14 cellular contexts compared by ENCODE assay signal in genomic region chr14:96177766-96178377, GRCh38. TPM values are rescaled to one million over a fixed set of nuclear protein-coding genes. Genes with fewer than 3 reads are reported as not detected.
A peak's percentile ranks its signal among the peaks of the same experiment; 100 is the strongest.
DNase-seq lines count a peak whose midpoint lies in the region; ATAC-seq, FAIRE-seq and TF ChIP-seq lines count a peak whose summit lies in the region.
"Had no signal": no experiment of that assay in that cellular context is flagged by ENCODE, and none has a peak within 500 bp of the region (broad histone marks: within the 10 kb centered on the region; RNA-seq: fewer than 3 reads in every experiment).

No MANE protein-coding gene starts in this region.

- no peak overlapping the region for H2BK120ac ChIP-seq in mesendoderm (ENCODE audit: low read depth, low read length)

- H3K18ac ChIP-seq in mesendoderm (ENCODE audit: low read length), result no peak overlapping the region

- H3K23ac ChIP-seq in mesendoderm (ENCODE audit: low read length), result no peak overlapping the region

- intact Hi-C loops in GM12878 (cut with micrococcal nuclease; ENCODE audit: unreplicated experiment), result no loop called here

- peak overlapping the region in 1 of 11 experiments; percentile 41; a peak in 2 of 22 replicates for H3K9ac ChIP-seq in BLaER1 treated with 17β-estradiol and CSF1 and Interleukin-3, amounts not matched to agents 10 nM and 100 nM
- H3K9ac ChIP-seq in GM12878 (ENCODE audit: control insufficient read depth, insufficient read depth, low read length), result no peak overlapping the region
- H3K9ac ChIP-seq in mesendoderm (ENCODE audit: low read length), result no peak overlapping the region

- BruUV-seq in GM12878 (replicated peaks; lab: Mats Ljungman, UMichigan), result no TSS peak

- SMC1A ChIA-PET in GM12878 (lab: Charles Lee; ENCODE audit: uncharacterized antibody, unreplicated experiment), result interaction anchor here (1.8 kb wide), 1 partner anchor 17 kb away, joined by 4 read pairs; no protein-coding TSS in a partner anchor

- H3K4me3 ChIP-seq in BLaER1 treated with 17β-estradiol and CSF1 and Interleukin-3, amounts not matched to agents 10 nM and 100 nM, result no peak overlapping the region
- H3K4me3 ChIP-seq in GM12878 (no peak overlapping the region), mesendoderm (ENCODE audit: low read length) (no peak overlapping the region)
- H3K4me3 ChIP-seq: psoas muscle had no signal

- FAIRE-seq in GM12878 (lab: Jason Lieb, UNC), result no peak

- H4K5ac ChIP-seq in mesendoderm (ENCODE audit: low read length), result no peak overlapping the region

- CTCF ChIA-PET in GM12878 (lab: Yijun Ruan, JAX), result interaction anchor here (0.7 kb wide), 1 partner anchor 17 kb away, joined by 3 read pairs; no protein-coding TSS in a partner anchor

- H3K36me3 ChIP-seq in BLaER1 treated with 17β-estradiol and CSF1 and Interleukin-3, amounts not matched to agents 10 nM and 100 nM, result no peaks in the 10 kb centered on the region
- no peaks in the 10 kb centered on the region for H3K36me3 ChIP-seq in GM12878 (ENCODE audit: control insufficient read depth in 2 of 2, insufficient read depth in 2 of 2, low read length in 1 of 2)
- H3K36me3 ChIP-seq in mesendoderm (ENCODE audit: control insufficient read depth, insufficient read depth, low read length), result no peaks in the 10 kb centered on the region

- DNase-seq in GM12878 (ENCODE audit: low read depth, low spot score) (no peak), omental fat pad (ENCODE audit: low spot score) (no peak), NCI-H187 (lab: John Stamatoyannopoulos, UW) (no peak), NCI-H2107 (lab: John Stamatoyannopoulos, UW) (no peak), NCI-H2107 treated with DMSO at 0.1 percent for 48 hours (lab: John Stamatoyannopoulos, UW; ENCODE audit: unreplicated experiment) (no peak), mesendoderm (no peak)
- DNase-seq: activated gamma-delta T cell; effector CD8-positive, alpha-beta T cell; islet precursor cell; NCI-H526 treated with DMSO at 0.1 percent for 48 hours; T-helper 1 cell had no signal

- no peak overlapping the region for H4K8ac ChIP-seq in mesendoderm (ENCODE audit: low read depth, low read length)

- H3K9me3 ChIP-seq in BLaER1 treated with 17β-estradiol and CSF1 and Interleukin-3, amounts not matched to agents 10 nM and 100 nM (replicated peaks in 1 of 11), result peaks cover 0 to 8% (median 0%) of the 10 kb centered on the region in 11 experiments; a peak in 7 of 22 replicates
- H3K9me3 ChIP-seq in GM12878 (replicated peaks; ENCODE audit: control insufficient read depth, insufficient read depth, low read length), result no peaks in the 10 kb centered on the region; the same call in 2 of the 3 replicates
- H3K9me3 ChIP-seq: psoas muscle had no signal

- H3K27ac ChIP-seq in BLaER1 treated with 17β-estradiol and CSF1 and Interleukin-3, amounts not matched to agents 10 nM and 100 nM, result peak overlapping the region in 5 of 11 experiments; percentile 24 to 67 (median 62); a peak in 7 of 22 replicates
- H3K27ac ChIP-seq in GM12878 (ENCODE audit: control insufficient read depth, insufficient read depth) (no peak overlapping the region), mesendoderm (ENCODE audit: low read depth, low read length) (no peak overlapping the region)
- H3K27ac ChIP-seq: psoas muscle had no signal

- TF ChIP-seq CTCF in GM12878 (IDR thresholded peaks at IDR 0.05 in 2 of 3, conservative IDR thresholded peaks at IDR 0.05 in 1 of 3; ENCODE audit: control insufficient read depth in 2 of 3, extremely low read depth in 1 of 3, insufficient read depth in 1 of 3, low read depth in 3 of 3, low read length in 3 of 3) (no peak), omental fat pad (IDR thresholded peaks at IDR 0.05) (no peak)

- no peak overlapping the region for H2BK15ac ChIP-seq in mesendoderm (replicated peaks; ENCODE audit: low read depth)

- H3K56ac ChIP-seq in mesendoderm (ENCODE audit: low read length), result no peak overlapping the region

- H2AK5ac ChIP-seq in mesendoderm (ENCODE audit: low read length), result no peak overlapping the region

- no peaks in the 10 kb centered on the region for H3K27me3 ChIP-seq in BLaER1 treated with 17β-estradiol and CSF1 and Interleukin-3, amounts not matched to agents 10 nM and 100 nM
- H3K27me3 ChIP-seq in GM12878 (replicated peaks in 1 of 2; ENCODE audit: control insufficient read depth in 2 of 2, insufficient read depth in 2 of 2, low read length in 1 of 2) (no peaks in the 10 kb centered on the region), mesendoderm (ENCODE audit: insufficient read depth, low read length, poor library complexity) (no peaks in the 10 kb centered on the region)

- in situ Hi-C loops in GM12878 (cut with MboI), result no loop called here

- RAD21 ChIA-PET in GM12878 (lab: Charles Lee; ENCODE audit: unreplicated experiment), result no interaction called here

- peak; percentile 69 for ATAC-seq in GM19351 (IDR thresholded peaks at IDR 0.05; ENCODE audit: unreplicated experiment)
- ATAC-seq in GM12878, result peak; percentile 84
- ATAC-seq in omental fat pad (ENCODE audit: low FRiP score), result peak; percentile 76

- no peak overlapping the region for H2BK5ac ChIP-seq in mesendoderm (ENCODE audit: low read length)

- TF ChIP-seq RAD21 in GM12878 (IDR thresholded peaks at IDR 0.05; ENCODE audit: insufficient read depth, low read depth, low read length), result no peak

- no peak for TF ChIP-seq EP300 in GM12878 (IDR thresholded peaks at IDR 0.05; ENCODE audit: borderline replicate concordance in 1 of 2, control insufficient read depth in 1 of 2, low read depth in 2 of 2, low read length in 2 of 2)

- no peaks in the 10 kb centered on the region for H3K79me1 ChIP-seq in mesendoderm (ENCODE audit: low read length)

- no peak overlapping the region for H2AFZ ChIP-seq in GM12878 (ENCODE audit: control insufficient read depth, low read depth, low read length)

- no peak overlapping the region for H3K4ac ChIP-seq in mesendoderm (ENCODE audit: low read depth, low read length)

- H3K4me1 ChIP-seq in BLaER1 treated with 17β-estradiol and CSF1 and Interleukin-3, amounts not matched to agents 10 nM and 100 nM, result peaks cover 17 to 40% (median 35%) of the 10 kb centered on the region in 10 experiments
- H3K4me1 ChIP-seq in GM12878 (ENCODE audit: control insufficient read depth, insufficient read depth, low read length), result no peaks in the 10 kb centered on the region
- H3K4me1 ChIP-seq in mesendoderm (ENCODE audit: control insufficient read depth, low read depth, low read length), result no peaks in the 10 kb centered on the region
- H3K4me1 ChIP-seq: psoas muscle had no signal

- no peaks in the 10 kb centered on the region for H3K79me2 ChIP-seq in GM12878 (ENCODE audit: control insufficient read depth, insufficient read depth, low read length)
- H3K79me2 ChIP-seq in mesendoderm (ENCODE audit: control insufficient read depth, insufficient read depth, low read length), result no peaks in the 10 kb centered on the region

- POLR2A ChIA-PET in GM12878 (lab: Charles Lee), result interaction anchor here (0.9 to 1.0 kb wide), 2 partner anchors 11 to 25 kb away, joined by 3 to 6 read pairs; no protein-coding TSS in a partner anchor

- 18% methylated on average over 10 of the region's 10 CpGs for WGBS in GM12878 (ENCODE audit: insufficient coverage, insufficient replicate concordance, low lambda C conversion rate, missing lambda C conversion rate)
- whole genome bisulfite sequencing in mesendoderm (ENCODE audit: extremely low coverage, insufficient coverage, low lambda C conversion rate), result no CpG with 5 or more reads among the region's 10 CpGs

- H4K20me1 ChIP-seq in BLaER1 treated with 17β-estradiol and CSF1 and Interleukin-3, amounts not matched to agents 10 nM and 100 nM, result no peaks in the 10 kb centered on the region
- no peaks in the 10 kb centered on the region for H4K20me1 ChIP-seq in GM12878 (ENCODE audit: control insufficient read depth, insufficient read depth)

- H3K4me2 ChIP-seq in BLaER1 treated with 17β-estradiol and CSF1 and Interleukin-3, amounts not matched to agents 10 nM and 100 nM, result peak overlapping the region; percentile 50 to 80 (median 66)
- 0 out of 2 replicates have a peak overlapping the region, but pooled peaks have one; percentile 19 for H3K4me2 ChIP-seq in GM12878 (ENCODE audit: control insufficient read depth, insufficient read depth)
- H3K4me2 ChIP-seq in mesendoderm (ENCODE audit: low read length), result no peak overlapping the region

- TF ChIP-seq POLR2A in GM12878 (IDR thresholded peaks at IDR 0.05; ENCODE audit: low read depth, low read length), result no peak

RNA-seq across cellular contexts. Expression of gene BDKRB2, which starts 26.8 kb away (rescaled TPM):
- total RNA-seq in GM12878 (2013; cell fraction: nucleolus; rRNA removed), result 0.15 TPM in 1 of 2 replicates, not detected in the other
- total RNA-seq in GM12878 (2014; rRNA removed) (not detected in 2 replicates), GM12878 (2014; rRNA removed; fragmentation: Illumina TruSeq; extraction: Trizol) (not detected in 2 replicates), GM12878 (2021) (0.05 TPM in 1 of 2 replicates, not detected in the other), omental fat pad (10 to 100 TPM in 3 of 4 donors, 1 to 10 TPM in 1; 4.0 to 28.0 (median 12.1) TPM)
- not detected for polyA plus RNA-seq in GM12878 (2011; ENCODE audit: low read depth)
- polyA plus RNA-seq in GM12878 (2011; rRNA removed) (0.08 and 0.12 TPM in 2 replicates), GM12878 (2014; fragmentation: Illumina TruSeq; extraction: Trizol) (not detected in 2 replicates), GM12878 (2014; fragmentation: Nextera tagmentation; extraction: Ambion mirVana) (not detected), GM12878 (2014; rRNA removed) (not detected in 2 replicates), GM12878 (2016; fragmentation: Nextera tagmentation; extraction: Ambion mirVana) (not detected)
- polyA plus RNA-seq in GM12878 (2011; cell fraction: cytosol; rRNA removed), result 0.03 and 0.10 TPM in 2 replicates
- polyA plus RNA-seq in GM12878 (2011; cell fraction: nucleus; rRNA removed), result 0.10 and 0.21 TPM in 2 replicates
- polyA plus RNA-seq in GM12878 (2012), result 0.06 TPM in 1 of 2 replicates, not detected in the other
- 0.21 and 0.95 TPM in 2 replicates for polyA minus RNA-seq in GM12878 (2011; rRNA and poly(A)+ RNA removed)
- polyA minus RNA-seq in GM12878 (2011; cell fraction: cytosol; rRNA and poly(A)+ RNA removed), result 0.62 TPM in 1 of 2 replicates, not detected in the other
- polyA minus RNA-seq in GM12878 (2011; cell fraction: nucleus; rRNA and poly(A)+ RNA removed), result under 0.01 TPM in 1 of 2 replicates, not detected in the other
- polyA plus RNA-seq in mesendoderm (2013, experiment 1 of 2), result 3.1 TPM
- 3.3 TPM for polyA plus RNA-seq in mesendoderm (2013, experiment 2 of 2)

Comparison
In these comparisons a context has a peak if more than half of its experiments do, and no peak if none do; other contexts are left out.
1. RNA of gene BDKRB2, which starts 26.8 kb away (total RNA-seq): 4.0 to 28.0 TPM in omental fat pad; 0.05 to 0.15 TPM in GM12878; every median in the first group is over 4 times any median in the second.
2. Peak in every context shown above with its lines, with median percentiles within 50 percentile points of each other: ATAC-seq.